ENCODE assay signal across 21 cellular contexts in genomic region chr12:91163116-91163515, GRCh38. TPM values are rescaled to one million over a fixed set of nuclear protein-coding genes. Genes with fewer than 3 reads are reported as not detected.
DNase-seq lines count a peak whose midpoint lies in the region; ATAC-seq, FAIRE-seq and TF ChIP-seq lines count a peak whose summit lies in the region.
"Had no signal": no experiment of that assay in that cellular context is flagged by ENCODE, and none has a peak within 500 bp of the region (broad histone marks: within the 10 kb centered on the region; RNA-seq: fewer than 3 reads in every experiment).

No MANE protein-coding gene starts in this region.

- H3K27ac Mint-ChIP-seq in astrocyte (ENCODE audit: unreplicated experiment) (no peak overlapping the region), osteocyte (ENCODE audit: unreplicated experiment) (peak overlapping the region; percentile 55)
- H3K27ac Mint-ChIP-seq: CD4-positive, alpha-beta T cell; HFFc6 had no signal

- BruUV-seq in IMR-90 (replicated peaks; lab: Mats Ljungman, UMichigan), result no TSS peak

- no peak overlapping the region; the same call in 1 of the 2 replicates for H3K23ac ChIP-seq in IMR-90 (ENCODE audit: low read depth, low read length)

- no peak overlapping the region for H3K4ac ChIP-seq in IMR-90 (ENCODE audit: low read depth, low read length)

- peak; percentile 39 for FAIRE-seq in astrocyte (lab: Jason Lieb, UNC)
- FAIRE-seq: A549, GM12878 had no signal

- H4K5ac ChIP-seq in IMR-90 (ENCODE audit: low read depth, low read length), result no peak overlapping the region

- H3K9me3 Mint-ChIP-seq in astrocyte (ENCODE audit: unreplicated experiment) (peaks cover 9% of the 10 kb centered on the region), osteocyte (ENCODE audit: unreplicated experiment) (peaks cover 4% of the 10 kb centered on the region)
- H3K9me3 Mint-ChIP-seq: CD4-positive, alpha-beta T cell had no signal

- H3K4me1 Mint-ChIP-seq in astrocyte (ENCODE audit: low read depth, unreplicated experiment) (no peaks in the 10 kb centered on the region), osteocyte (ENCODE audit: unreplicated experiment) (peaks cover 12% of the 10 kb centered on the region)

- H2BK15ac ChIP-seq in IMR-90 (ENCODE audit: low read depth, low read length), result no peak overlapping the region

- dilution Hi-C loops in IMR-90 (cut with HindIII; ENCODE audit: low sequenced_read_pairs, unreplicated experiment), result no loop called here

- H4K20me1 ChIP-seq in IMR-90 (ENCODE audit: insufficient read depth, low read length) (no peaks in the 10 kb centered on the region; the same call in 1 of the 2 replicates), astrocyte (ENCODE audit: insufficient read depth, low read length) (no peaks in the 10 kb centered on the region), hepatocyte (ENCODE audit: insufficient read depth, poor library complexity, severe bottlenecking) (no peaks in the 10 kb centered on the region)

- no peak overlapping the region for H3K9ac ChIP-seq in IMR-90 (ENCODE audit: low read depth, low read length)
- no peak overlapping the region for H3K9ac ChIP-seq in astrocyte (ENCODE audit: low read length)

- H4K8ac ChIP-seq in IMR-90 (ENCODE audit: low read depth in 2 of 2, low read length in 2 of 2), result no peak overlapping the region

- H2BK120ac ChIP-seq in IMR-90 (ENCODE audit: low read depth, low read length), result no peak overlapping the region

- no peak overlapping the region for H3K4me3 Mint-ChIP-seq in astrocyte (ENCODE audit: unreplicated experiment)
- no peak overlapping the region for H3K4me3 Mint-ChIP-seq in osteocyte (ENCODE audit: unreplicated experiment)
- H3K4me3 Mint-ChIP-seq: CD4-positive, alpha-beta T cell; HFFc6 had no signal

- H2BK20ac ChIP-seq in IMR-90 (ENCODE audit: low read depth, low read length), result no peak overlapping the region

- POLR2A ChIA-PET in IMR-90 (lab: Charles Lee; ENCODE audit: unreplicated experiment), result no interaction called here

- no peak for TF ChIP-seq RAD21 in IMR-90 (IDR thresholded peaks at IDR 0.05; ENCODE audit: low read length)

- H3K9me3 ChIP-seq in IMR-90 (ENCODE audit: control insufficient read depth, insufficient read depth, low read length) (peaks cover 4% of the 10 kb centered on the region), astrocyte (ENCODE audit: insufficient read depth, low read depth, low read length) (peaks cover 3% of the 10 kb centered on the region), hepatocyte (ENCODE audit: low read depth) (no peaks in the 10 kb centered on the region)
- H3K9me3 ChIP-seq: A549 had no signal

- H3K4me2 ChIP-seq in IMR-90 (ENCODE audit: low read depth, low read length), result no peak overlapping the region
- no peak overlapping the region for H3K4me2 ChIP-seq in astrocyte (ENCODE audit: low read length)
- H3K4me2 ChIP-seq in hepatocyte, result no peak overlapping the region
- H3K4me2 ChIP-seq: A549 had no signal

- H2AFZ ChIP-seq in IMR-90 (replicated peaks; ENCODE audit: low read length, poor library complexity) (no peak overlapping the region), astrocyte (ENCODE audit: low read depth, low read length) (no peak overlapping the region), hepatocyte (no peak overlapping the region)

- in situ Hi-C loops in IMR-90 (cut with MboI; ENCODE audit: low sequenced_read_pairs), result no loop called here

- H2AK5ac ChIP-seq in IMR-90 (ENCODE audit: low read depth, low read length), result no peak overlapping the region

- H3K4me3 ChIP-seq in IMR-90 (ENCODE audit: insufficient read depth, low read depth, low read length), result no peak overlapping the region
- no peak overlapping the region for H3K4me3 ChIP-seq in astrocyte (ENCODE audit: insufficient read depth, low read depth, low read length)
- no peak overlapping the region for H3K4me3 ChIP-seq in hepatocyte
- H3K4me3 ChIP-seq: A549, GM12878 had no signal

- no peak overlapping the region for H3K18ac ChIP-seq in IMR-90 (ENCODE audit: low read depth, low read length)

- no peak overlapping the region for H3K56ac ChIP-seq in IMR-90 (ENCODE audit: extremely low read depth, insufficient read depth, low read length)

- H3K36me3 Mint-ChIP-seq in astrocyte (ENCODE audit: low read depth, unreplicated experiment) (no peaks in the 10 kb centered on the region), osteocyte (ENCODE audit: unreplicated experiment) (peaks cover 57% of the 10 kb centered on the region)

- no peaks in the 10 kb centered on the region for H3K9me2 ChIP-seq in hepatocyte (replicated peaks; ENCODE audit: insufficient read depth)

- TF ChIP-seq POLR2A in IMR-90 (IDR thresholded peaks at IDR 0.05; ENCODE audit: low read depth, low read length), result no peak

- TF ChIP-seq CTCF in IMR-90 (conservative IDR thresholded peaks at IDR 0.05; ENCODE audit: low read depth, low read length), result no peak
- no peak for TF ChIP-seq CTCF in astrocyte (IDR thresholded peaks at IDR 0.05; ENCODE audit: insufficient read depth, low read depth, low read length)
- no peak for TF ChIP-seq CTCF in osteocyte (IDR thresholded peaks at IDR 0.05)
- no peak for TF ChIP-seq CTCF in hepatocyte (IDR thresholded peaks at IDR 0.05; ENCODE audit: poor library complexity)

- 0 out of 2 replicates have a peak, but pooled peaks cover 3% of the 10 kb centered on the region for H3K9me1 ChIP-seq in IMR-90 (ENCODE audit: insufficient read depth, low read length)

- no peak overlapping the region for H2BK5ac ChIP-seq in IMR-90 (ENCODE audit: low read depth, low read length, poor library complexity, severe bottlenecking)

- H3K27ac ChIP-seq in IMR-90 (ENCODE audit: insufficient read depth, low read length), result no peak overlapping the region
- no peak overlapping the region for H3K27ac ChIP-seq in astrocyte (ENCODE audit: low read depth, low read length)
- H3K27ac ChIP-seq in hepatocyte, result no peak overlapping the region
- H3K27ac ChIP-seq: 22Rv1, A549, C4-2B had no signal

- H3K27me3 ChIP-seq in IMR-90 (ENCODE audit: control insufficient read depth, insufficient read depth, low read length) (no peaks in the 10 kb centered on the region), astrocyte (ENCODE audit: insufficient read depth, low read length) (no peaks in the 10 kb centered on the region), hepatocyte (no peaks in the 10 kb centered on the region)

- peaks cover 3 to 25% of the 10 kb centered on the region in 2 experiments; a peak in 3 of 4 replicates for H3K79me1 ChIP-seq in IMR-90 (ENCODE audit: low read depth in 1 of 2, low read length in 2 of 2)

- intact Hi-C loops in IMR-90 (cut with micrococcal nuclease), result no loop called here

- H3K14ac ChIP-seq in IMR-90 (replicated peaks; ENCODE audit: low read depth, low read length), result peak overlapping the region; percentile 37; the same call in 1 of the 2 replicates

- H3K79me2 ChIP-seq in astrocyte (ENCODE audit: insufficient read depth, low read length) (no peaks in the 10 kb centered on the region), hepatocyte (peaks cover 12% of the 10 kb centered on the region)

- DNase-seq in COLO829 (ENCODE audit: low spot score), result peak; percentile 28
- no peak for DNase-seq in IMR-90
- DNase-seq in astrocyte (ENCODE audit: low read depth), result no peak
- DNase-seq in osteocyte (ENCODE audit: extremely low spot score, unreplicated experiment), result no peak
- DNase-seq in hepatocyte (ENCODE audit: low spot score), result no peak
- DNase-seq in DMS53 treated with DMSO at 0.1 percent for 48 hours (lab: John Stamatoyannopoulos, UW; ENCODE audit: unreplicated experiment), result no peak
- DNase-seq: AML-193; CD4-positive, alpha-beta T cell; DMS153; DMS79 treated with DMSO at 0.1 percent for 48 hours; EL; GOT3; H7; HFFc6 had no signal

- H3K27me3 Mint-ChIP-seq in astrocyte (ENCODE audit: low read depth, unreplicated experiment) (no peaks in the 10 kb centered on the region), osteocyte (ENCODE audit: unreplicated experiment) (no peaks in the 10 kb centered on the region)
- H3K27me3 Mint-ChIP-seq: CD4-positive, alpha-beta T cell had no signal

- peaks cover 56% of the 10 kb centered on the region for H3K36me3 ChIP-seq in IMR-90 (ENCODE audit: control insufficient read depth, insufficient read depth, low read length)
- no peaks in the 10 kb centered on the region for H3K36me3 ChIP-seq in astrocyte (ENCODE audit: insufficient read depth, low read length)
- no peaks in the 10 kb centered on the region for H3K36me3 ChIP-seq in hepatocyte (replicated peaks; ENCODE audit: insufficient read depth, low read depth)

- CTCF ChIA-PET in IMR-90 (lab: Yijun Ruan, JAX), result no interaction called here

- no peak overlapping the region for H2AK9ac ChIP-seq in IMR-90 (replicated peaks; ENCODE audit: low read depth, low read length, poor library complexity)

- H4K91ac ChIP-seq in IMR-90 (ENCODE audit: insufficient read depth, low read depth, low read length), result no peak overlapping the region

- no peak for ATAC-seq in IMR-90 (ENCODE audit: low read depth)
- no peak for ATAC-seq in HG03571 (IDR thresholded peaks at IDR 0.05; ENCODE audit: unreplicated experiment)
- ATAC-seq: A549, GM12878, HCT116 had no signal

- H3K4me1 ChIP-seq in IMR-90 (ENCODE audit: control insufficient read depth, insufficient read depth, low read length) (no peaks in the 10 kb centered on the region), astrocyte (ENCODE audit: insufficient read depth, low read length) (no peaks in the 10 kb centered on the region), hepatocyte (ENCODE audit: insufficient read depth) (no peaks in the 10 kb centered on the region)
- H3K4me1 ChIP-seq: A549 had no signal

TF ChIP-seq in IMR-90, 13 proteins besides CTCF, POLR2A, EP300 and RAD21 (continues in another document):
- TF ChIP-seq MAZ (IDR thresholded peaks at IDR 0.05; ENCODE audit: borderline replicate concordance, low read depth, low read length) (no peak), NFE2L2 (IDR thresholded peaks at IDR 0.05; ENCODE audit: low read depth, low read length) (no peak), CHD1 (IDR thresholded peaks at IDR 0.05; ENCODE audit: low read depth, low read length) (no peak), RCOR1 (IDR thresholded peaks at IDR 0.05; ENCODE audit: insufficient replicate concordance, low read length) (no peak), FOS (IDR thresholded peaks at IDR 0.05; ENCODE audit: low read depth, low read length) (no peak), MAFK (IDR thresholded peaks at IDR 0.05; ENCODE audit: low read depth, low read length) (no peak)

RNA-seq across cellular contexts. Expression of gene DCN, which starts 19.5 kb away (rescaled TPM):
- total RNA-seq in IMR-90 (2012; rRNA removed) (223 and 241 TPM in 2 replicates), astrocyte (0.57 and 0.87 TPM in 2 replicates), osteocyte (2,230 and 2,247 TPM in 2 replicates), hepatocyte (1,789 and 1,996 TPM in 2 replicates)
- polyA plus RNA-seq in IMR-90 (2012; rRNA removed) (792 and 965 TPM in 2 replicates), hepatocyte (2,382 and 2,576 TPM in 2 replicates)
- polyA plus RNA-seq in IMR-90 (2012; cell fraction: cytosol; rRNA removed), result 379 and 539 TPM in 2 replicates
- polyA plus RNA-seq in IMR-90 (2012; cell fraction: nucleus; rRNA removed; ENCODE audit: low replicate concordance), result 63.3 and 526 TPM in 2 replicates
- total RNA-seq: CD4-positive, alpha-beta T cell; G401; H7 had no signal

RNA-seq across cellular contexts. Expression of gene LUM, which starts 51.8 kb away (rescaled TPM):
- total RNA-seq in IMR-90 (2012; rRNA removed), result 46.1 and 50.0 TPM in 2 replicates
- polyA plus RNA-seq in IMR-90 (2012; rRNA removed), result 49.1 and 70.5 TPM in 2 replicates
- 12.4 and 21.1 TPM in 2 replicates for polyA plus RNA-seq in IMR-90 (2012; cell fraction: cytosol; rRNA removed)
- polyA plus RNA-seq in IMR-90 (2012; cell fraction: nucleus; rRNA removed; ENCODE audit: low replicate concordance), result 3.0 and 48.6 TPM in 2 replicates
- 76.4 and 128 TPM in 2 replicates for total RNA-seq in astrocyte
- 473 and 481 TPM in 2 replicates for total RNA-seq in osteocyte
- 1,782 and 2,030 TPM in 2 replicates for total RNA-seq in hepatocyte
- polyA plus RNA-seq in hepatocyte, result 1,853 and 2,098 TPM in 2 replicates
- total RNA-seq: CD4-positive, alpha-beta T cell; G401; H7 had no signal

Comparison
In these comparisons a context has a peak if more than half of its experiments do, and no peak if none do; other contexts are left out.
1. RNA of gene DCN, which starts 19.5 kb away (total RNA-seq): 2,230 to 2,247 TPM in osteocyte, 1,789 to 1,996 TPM in hepatocyte and 223 to 241 TPM in IMR-90; 0.57 to 0.87 TPM in astrocyte; every median in the first group is over 100 times any median in the second.